ENCODE assay signal across 23 cellular contexts in the genomic region with DNA sequence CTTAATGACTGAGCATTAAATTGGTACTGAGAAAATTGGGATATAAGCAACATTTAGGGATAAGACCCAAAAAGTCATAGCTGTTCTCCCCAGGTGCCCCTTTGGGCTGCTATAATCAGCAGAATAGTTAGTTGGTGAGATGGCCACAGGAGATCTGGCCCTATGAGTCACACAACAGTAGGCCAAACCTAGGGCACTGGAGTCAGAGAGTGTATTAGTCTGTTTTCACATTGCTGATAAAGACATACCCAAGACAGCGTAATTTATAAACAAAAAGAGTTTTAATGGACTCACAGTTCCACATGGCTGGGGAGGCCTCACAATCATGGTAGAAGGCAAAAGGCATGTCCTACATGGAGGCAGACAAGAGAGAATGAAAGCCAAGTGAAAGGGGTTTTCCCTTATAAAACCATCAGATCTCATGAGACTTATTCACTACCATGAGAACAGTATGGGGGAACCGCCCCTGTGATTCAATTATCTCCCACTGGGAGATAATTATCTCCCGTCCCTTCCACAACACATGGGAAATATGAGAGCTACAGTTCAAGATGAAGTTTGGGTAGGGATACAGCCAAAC.
"Had no signal": no experiment of that assay in that cellular context is flagged by ENCODE, and none has a peak within 500 bp of the region (broad histone marks: within the 10 kb centered on the region; RNA-seq: fewer than 3 reads in every experiment).

No MANE protein-coding gene starts in this region.

- H3K79me2 ChIP-seq: parathyroid adenoma had no signal

- H3K9me3 Mint-ChIP-seq: activated naive CD4-positive, alpha-beta T cell treated with anti-CD3 and anti-CD28 coated beads, Interleukin-2, amount 10 ng/mL, durations not matched to agents 7 days and 5 days; T-helper 1 cell treated with Interleukin-12 subunit alpha and Interleukin-12 subunit beta and Interleukin-4 antibody, amounts not matched to agents 30 μg/mL and 1 μg/mL, for 36 hours had no signal

- ATAC-seq: heart right ventricle; left ventricle myocardium superior; natural killer cell treated with Interleukin-12 subunit alpha and Interleukin-12 subunit beta and Interleukin-15 and Interleukin-18, amount 100 ng/mL, for 72 hours; sciatic nerve; stimulated activated naive B cell treated with anti-CD40 and anti-IgM and Interleukin-4, amounts not matched to agents 10 μg/mL and 1 μg/mL and 100 μg/mL, for 72 hours; upper lobe of right lung had no signal

- DNase-seq: activated CD4-positive, CD25-positive, alpha-beta regulatory T cell treated with anti-CD3 and anti-CD28 coated beads, Interleukin-2, amount 50 U/mL, for 72 hours; activated CD8-positive, alpha-beta memory T cell treated with anti-CD3 and anti-CD28 coated beads for 24 hours; activated CD8-positive, alpha-beta memory T cell treated with anti-CD3 and anti-CD28 coated beads, Interleukin-2, amount 50 U/mL, for 48 hours; activated effector memory CD4-positive, alpha-beta T cell treated with Interleukin-2 at 50 U/mL for 16 hours; activated naive CD4-positive, alpha-beta T cell treated with anti-CD3 and anti-CD28 coated beads, Interleukin-2, amount 10 ng/mL, durations not matched to agents 7 days and 5 days; activated T-cell treated with anti-CD3 and anti-CD28 coated beads, Interleukin-2, amount 50 U/mL, for 48 hours; dermis blood vessel endothelial cell; effector memory CD4-positive, alpha-beta T cell; heart right ventricle; immature natural killer cell; kidney glomerular epithelial cell; left ventricle myocardium superior; stimulated activated naive B cell treated with anti-CD40 and anti-IgM and Interleukin-4, amounts not matched to agents 10 μg/mL and 1 μg/mL and 100 μg/mL, for 72 hours; upper lobe of right lung had no signal

- H2AFZ ChIP-seq: parathyroid adenoma had no signal

- H3K4me3 ChIP-seq: esophagus muscularis mucosa, heart right ventricle, thoracic aorta, upper lobe of right lung had no signal

- H3K9ac ChIP-seq: parathyroid adenoma had no signal

- H3K9me3 ChIP-seq: esophagus muscularis mucosa, heart right ventricle, thoracic aorta, upper lobe of right lung had no signal

- H3K27ac Mint-ChIP-seq: activated naive CD4-positive, alpha-beta T cell treated with anti-CD3 and anti-CD28 coated beads, Interleukin-2, amount 10 ng/mL, durations not matched to agents 7 days and 5 days; immature natural killer cell; memory B cell; natural killer cell treated with Interleukin-12 subunit alpha and Interleukin-12 subunit beta and Interleukin-15 and Interleukin-18, amount 100 ng/mL, for 72 hours; stimulated activated naive B cell treated with anti-CD40 and anti-IgM and Interleukin-4, amounts not matched to agents 10 μg/mL and 1 μg/mL and 100 μg/mL, for 72 hours; T-helper 1 cell treated with Interleukin-12 subunit alpha and Interleukin-12 subunit beta and Interleukin-4 antibody, amounts not matched to agents 30 μg/mL and 1 μg/mL, for 36 hours had no signal

- H3K36me3 ChIP-seq: esophagus muscularis mucosa, heart right ventricle, thoracic aorta, upper lobe of right lung had no signal

- H3K27ac ChIP-seq: esophagus muscularis mucosa, heart right ventricle, parathyroid adenoma, thoracic aorta, upper lobe of right lung, VCaP had no signal

- H3K36me3 Mint-ChIP-seq: activated naive CD4-positive, alpha-beta T cell treated with anti-CD3 and anti-CD28 coated beads, Interleukin-2, amount 10 ng/mL, durations not matched to agents 7 days and 5 days; immature natural killer cell; memory B cell; natural killer cell treated with Interleukin-12 subunit alpha and Interleukin-12 subunit beta and Interleukin-15 and Interleukin-18, amount 100 ng/mL, for 72 hours had no signal

- FAIRE-seq: endothelial cell of umbilical vein had no signal

- H3K4me3 Mint-ChIP-seq: activated naive CD4-positive, alpha-beta T cell treated with anti-CD3 and anti-CD28 coated beads, Interleukin-2, amount 10 ng/mL, durations not matched to agents 7 days and 5 days; immature natural killer cell; memory B cell; natural killer cell treated with Interleukin-12 subunit alpha and Interleukin-12 subunit beta and Interleukin-15 and Interleukin-18, amount 100 ng/mL, for 72 hours; stimulated activated naive B cell treated with anti-CD40 and anti-IgM and Interleukin-4, amounts not matched to agents 10 μg/mL and 1 μg/mL and 100 μg/mL, for 72 hours; T-helper 1 cell treated with Interleukin-12 subunit alpha and Interleukin-12 subunit beta and Interleukin-4 antibody, amounts not matched to agents 30 μg/mL and 1 μg/mL, for 36 hours had no signal

- H3K27me3 Mint-ChIP-seq: activated naive CD4-positive, alpha-beta T cell treated with anti-CD3 and anti-CD28 coated beads, Interleukin-2, amount 10 ng/mL, durations not matched to agents 7 days and 5 days; memory B cell; natural killer cell treated with Interleukin-12 subunit alpha and Interleukin-12 subunit beta and Interleukin-15 and Interleukin-18, amount 100 ng/mL, for 72 hours; stimulated activated naive B cell treated with anti-CD40 and anti-IgM and Interleukin-4, amounts not matched to agents 10 μg/mL and 1 μg/mL and 100 μg/mL, for 72 hours had no signal

- H3K4me1 ChIP-seq: esophagus muscularis mucosa, heart right ventricle, parathyroid adenoma, upper lobe of right lung had no signal

- H3K27me3 ChIP-seq: esophagus muscularis mucosa, heart right ventricle, upper lobe of right lung had no signal

- H3K4me1 Mint-ChIP-seq: activated naive CD4-positive, alpha-beta T cell treated with anti-CD3 and anti-CD28 coated beads, Interleukin-2, amount 10 ng/mL, durations not matched to agents 7 days and 5 days; immature natural killer cell; memory B cell had no signal
